In genomic region chr15:89947338-89947829, GRCh38 we compare ENCODE assay signal across 25 cellular contexts.
"Had no signal": no experiment of that assay in that cellular context is flagged by ENCODE, and none has a peak within 500 bp of the region (broad histone marks: within the 10 kb centered on the region; RNA-seq: fewer than 3 reads in every experiment).

No MANE protein-coding gene starts in this region.

- H3K4me3 ChIP-seq: adrenal gland, ascending aorta, esophagus muscularis mucosa, pancreas, thyroid gland had no signal

- H3K4me1 ChIP-seq: adrenal gland, ascending aorta, esophagus muscularis mucosa, pancreas, thyroid gland had no signal

- H3K27me3 ChIP-seq: adrenal gland, ascending aorta, brain microvascular endothelial cell, esophagus muscularis mucosa, neutrophil, pancreas, thyroid gland had no signal

- H3K36me3 ChIP-seq: adrenal gland, ascending aorta, brain microvascular endothelial cell, esophagus muscularis mucosa, neutrophil, pancreas, thyroid gland had no signal

- H3K9me3 ChIP-seq: adrenal gland, ascending aorta, esophagus muscularis mucosa, neutrophil, pancreas, thyroid gland had no signal

- FAIRE-seq: endothelial cell of umbilical vein, frontal cortex, pancreas had no signal

- DNase-seq: activated B cell treated with CpG ODN at 0.5 μM for 24 hours; activated CD4-positive, alpha-beta T cell treated with anti-CD3 and anti-CD28 coated beads for 36 hours; activated CD4-positive, alpha-beta T cell treated with anti-CD3 and anti-CD28 coated beads, Interleukin-2, amount 50 U/mL, for 4 hours; activated CD8-positive, alpha-beta memory T cell treated with anti-CD3 and anti-CD28 coated beads, Interleukin-2, amount 50 U/mL, for 48 hours; activated naive CD4-positive, alpha-beta T cell; activated T-cell treated with anti-CD3 and anti-CD28 coated beads, Interleukin-2, amount 50 U/mL, for 4 hours; adrenal gland; brain microvascular endothelial cell; caudate nucleus; effector memory CD4-positive, alpha-beta T cell; glutamatergic neuron; hippocampal formation; midbrain; pancreas; right cardiac atrium; stimulated activated CD4-positive, alpha-beta T cell treated with anti-CD3 and anti-CD28 coated beads, Interleukin-12 subunit alpha, Interleukin-12 subunit beta, amount 100 ng/mL, for 4 hours; stimulated activated CD4-positive, alpha-beta T cell treated with anti-CD3 and anti-CD28 coated beads, Interleukin-4, amount 100 ng/mL, for 4 hours; stimulated activated naive CD8-positive, alpha-beta T cell treated with anti-CD3 and anti-CD28 coated beads, Interleukin-15, Interleukin-2, amounts not matched to agents 100 U/mL and 50 U/mL, for 24 hours; T-helper 9 cell; thyroid gland had no signal

- H3K27ac ChIP-seq: adrenal gland, ascending aorta, brain microvascular endothelial cell, esophagus muscularis mucosa, neutrophil, pancreas, thyroid gland had no signal

- ATAC-seq: activated CD4-positive, alpha-beta T cell treated with anti-CD3 and anti-CD28 coated beads for 36 hours; activated T-cell treated with anti-CD3 and anti-CD28 coated beads, Interleukin-2, amount 50 U/mL, for 4 hours; pancreas; right cardiac atrium; stimulated activated naive CD8-positive, alpha-beta T cell treated with anti-CD3 and anti-CD28 coated beads, Interleukin-15, Interleukin-2, amounts not matched to agents 100 U/mL and 50 U/mL, for 24 hours had no signal
